Comparison of ENCODE assay signal across 20 cellular contexts in genomic region chr14:54554401-54554800, GRCh38. TPM values are rescaled to one million over a fixed set of nuclear protein-coding genes. Genes with fewer than 3 reads are reported as not detected.
A peak's percentile ranks its signal among the peaks of the same experiment; 100 is the strongest.
DNase-seq lines count a peak whose midpoint lies in the region; TF ChIP-seq lines count a peak whose summit lies in the region.
"Had no signal": no experiment of that assay in that cellular context is flagged by ENCODE, and none has a peak within 500 bp of the region (broad histone marks: within the 10 kb centered on the region; RNA-seq: fewer than 3 reads in every experiment).

No MANE protein-coding gene starts in this region.

- H3K27me3 Mint-ChIP-seq in mesothelial cell of epicardium (ENCODE audit: low read depth) = no peaks in the 10 kb centered on the region

- no peak overlapping the region for H3K27ac Mint-ChIP-seq in mesothelial cell of epicardium
- H3K27ac Mint-ChIP-seq: CD4-positive, CD25-positive, alpha-beta regulatory T cell; IgD-negative memory B cell; T-cell had no signal

- H3K4me3 Mint-ChIP-seq in mesothelial cell of epicardium = no peak overlapping the region
- H3K4me3 Mint-ChIP-seq: CD4-positive, CD25-positive, alpha-beta regulatory T cell; IgD-negative memory B cell; T-cell had no signal

- peak; percentile 14 for DNase-seq in NCI-H2171 treated with DMSO at 0.1 percent for 48 hours (lab: John Stamatoyannopoulos, UW)
- no peak for DNase-seq in NCI-H2171 (lab: John Stamatoyannopoulos, UW)
- peak; percentile 88 to 91 for DNase-seq in NCI-H524 (lab: John Stamatoyannopoulos, UW)
- DNase-seq in inferior parietal cortex (ENCODE audit: extremely low spot score) = peak; percentile 18
- no peak for DNase-seq in activated CD8-positive, alpha-beta memory T cell treated with anti-CD3 and anti-CD28 coated beads, Interleukin-2, amount 50 U/mL, for 4 hours
- no peak for DNase-seq in mesothelial cell of epicardium (ENCODE audit: low spot score in 2 of 2, unreplicated experiment in 2 of 2)
- DNase-seq in stimulated activated CD4-positive, alpha-beta T cell treated with anti-CD3 and anti-CD28 coated beads, Interleukin-1b, Interleukin-23, amount 100 ng/mL, for 48 hours = no peak
- DNase-seq: CD4-positive, CD25-positive, alpha-beta regulatory T cell; GOT3; NCI-H1048; NCI-H1417; NCI-H1694; NCI-H2029 treated with DMSO at 0.1 percent for 48 hours; NCI-H226; NCI-H510A; NCI-H748 treated with DMSO at 0.1 percent for 48 hours; NK-92 treated with Interleukin-12 subunit alpha and Interleukin-12 subunit beta, amount 100 ng/mL, for 24 hours; PC-3; T-cell had no signal

- H3K9me3 Mint-ChIP-seq in mesothelial cell of epicardium = no peaks in the 10 kb centered on the region
- H3K9me3 Mint-ChIP-seq: T-cell had no signal

- H3K4me1 Mint-ChIP-seq in mesothelial cell of epicardium = no peaks in the 10 kb centered on the region
- H3K4me1 Mint-ChIP-seq: CD4-positive, CD25-positive, alpha-beta regulatory T cell; IgD-negative memory B cell; T-cell had no signal

- H3K36me3 Mint-ChIP-seq in mesothelial cell of epicardium = no peaks in the 10 kb centered on the region
- H3K36me3 Mint-ChIP-seq: CD4-positive, CD25-positive, alpha-beta regulatory T cell; IgD-negative memory B cell; T-cell had no signal

- no peak for TF ChIP-seq CTCF in mesothelial cell of epicardium (IDR thresholded peaks at IDR 0.05; ENCODE audit: unreplicated experiment)

RNA-seq across cellular contexts. Expression of gene SAMD4A, which starts 12.5 kb away (rescaled TPM):
- total RNA-seq in mesothelial cell of epicardium = 27.8 to 30.0 TPM (median 29.6 TPM) in 3 replicates

RNA-seq across cellular contexts. Expression of gene CGRRF1, which starts 44.7 kb away (rescaled TPM):
- 15.4 to 17.1 TPM (median 16.8 TPM) in 3 replicates for total RNA-seq in mesothelial cell of epicardium

Comparison
In these comparisons a context has a peak if more than half of its experiments do, and no peak if none do; other contexts are left out.
1. DNase-seq: peak in NCI-H2171 treated with DMSO at 0.1 percent for 48 hours (single experiment), NCI-H524 (2 of 2) and inferior parietal cortex (single experiment); none in NCI-H2171 (single experiment), activated CD8-positive, alpha-beta memory T cell treated with anti-CD3 and anti-CD28 coated beads, Interleukin-2, amount 50 U/mL, for 4 hours (single experiment), mesothelial cell of epicardium (0 of 2) and stimulated activated CD4-positive, alpha-beta T cell treated with anti-CD3 and anti-CD28 coated beads, Interleukin-1b, Interleukin-23, amount 100 ng/mL, for 48 hours (single experiment).